In genomic region chr10:104109908-104110662, GRCh38 we compare ENCODE assay signal across 2 cellular contexts.
TF ChIP-seq lines count a peak whose summit lies in the region.

No MANE protein-coding gene starts in this region.

TF ChIP-seq in SK-N-SH, 30 proteins besides CTCF, POLR2A, EP300 and RAD21 (continued from another document):
- TF ChIP-seq, protein P1, sequence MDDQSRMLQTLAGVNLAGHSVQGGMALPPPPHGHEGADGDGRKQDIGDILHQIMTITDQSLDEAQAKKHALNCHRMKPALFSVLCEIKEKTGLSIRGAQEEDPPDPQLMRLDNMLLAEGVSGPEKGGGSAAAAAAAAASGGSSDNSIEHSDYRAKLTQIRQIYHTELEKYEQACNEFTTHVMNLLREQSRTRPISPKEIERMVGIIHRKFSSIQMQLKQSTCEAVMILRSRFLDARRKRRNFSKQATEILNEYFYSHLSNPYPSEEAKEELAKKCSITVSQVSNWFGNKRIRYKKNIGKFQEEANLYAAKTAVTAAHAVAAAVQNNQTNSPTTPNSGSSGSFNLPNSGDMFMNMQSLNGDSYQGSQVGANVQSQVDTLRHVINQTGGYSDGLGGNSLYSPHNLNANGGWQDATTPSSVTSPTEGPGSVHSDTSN (IDR thresholded peaks at IDR 0.05), result peak; percentile 68
- TF ChIP-seq FOXJ3 (CRISPR knock-in tag; IDR thresholded peaks at IDR 0.05), result no peak
- TF ChIP-seq TCF12 (IDR thresholded peaks at IDR 0.05), result peak; percentile 68
- TF ChIP-seq FOSL2 (IDR thresholded peaks at IDR 0.05; ENCODE audit: borderline replicate concordance, low read depth), result peak; percentile 68; the same call in 1 of the 2 replicates

TF ChIP-seq in SK-N-SH treated with all-trans-retinoic acid at 6 μM for 48 hours, 23 proteins besides CTCF, POLR2A, EP300 and RAD21 (continued from another document):
- TF ChIP-seq, protein P2, sequence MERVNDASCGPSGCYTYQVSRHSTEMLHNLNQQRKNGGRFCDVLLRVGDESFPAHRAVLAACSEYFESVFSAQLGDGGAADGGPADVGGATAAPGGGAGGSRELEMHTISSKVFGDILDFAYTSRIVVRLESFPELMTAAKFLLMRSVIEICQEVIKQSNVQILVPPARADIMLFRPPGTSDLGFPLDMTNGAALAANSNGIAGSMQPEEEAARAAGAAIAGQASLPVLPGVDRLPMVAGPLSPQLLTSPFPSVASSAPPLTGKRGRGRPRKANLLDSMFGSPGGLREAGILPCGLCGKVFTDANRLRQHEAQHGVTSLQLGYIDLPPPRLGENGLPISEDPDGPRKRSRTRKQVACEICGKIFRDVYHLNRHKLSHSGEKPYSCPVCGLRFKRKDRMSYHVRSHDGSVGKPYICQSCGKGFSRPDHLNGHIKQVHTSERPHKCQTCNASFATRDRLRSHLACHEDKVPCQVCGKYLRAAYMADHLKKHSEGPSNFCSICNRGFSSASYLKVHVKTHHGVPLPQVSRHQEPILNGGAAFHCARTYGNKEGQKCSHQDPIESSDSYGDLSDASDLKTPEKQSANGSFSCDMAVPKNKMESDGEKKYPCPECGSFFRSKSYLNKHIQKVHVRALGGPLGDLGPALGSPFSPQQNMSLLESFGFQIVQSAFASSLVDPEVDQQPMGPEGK (CRISPR knock-in tag; IDR thresholded peaks at IDR 0.05; ENCODE audit: borderline replicate concordance), result no peak
- no peak for TF ChIP-seq ZNF8 (CRISPR knock-in tag; IDR thresholded peaks at IDR 0.05)
